24 cellular contexts compared by ENCODE assay signal in genomic region chr14:48628870-48629269, GRCh38.
DNase-seq lines count a peak whose midpoint lies in the region; ATAC-seq, FAIRE-seq and TF ChIP-seq lines count a peak whose summit lies in the region.
"Had no signal": no experiment of that assay in that cellular context is flagged by ENCODE, and none has a peak within 500 bp of the region (broad histone marks: within the 10 kb centered on the region; RNA-seq: fewer than 3 reads in every experiment).

No MANE protein-coding gene starts in this region.

- no peak overlapping the region for H3K14ac ChIP-seq in IMR-90 (replicated peaks; ENCODE audit: low read depth, low read length)

- no peak for TF ChIP-seq EP300 in HepG2 (IDR thresholded peaks at IDR 0.05; ENCODE audit: low read depth in 2 of 2, low read length in 2 of 2)
- no peak for TF ChIP-seq EP300 in HepG2 (CRISPR knock-in tag; IDR thresholded peaks at IDR 0.05; ENCODE audit: borderline replicate concordance)
- no peak for TF ChIP-seq EP300 in transverse colon (IDR thresholded peaks at IDR 0.05; ENCODE audit: low read depth)

- CTCF ChIA-PET in HepG2 (lab: Yijun Ruan, JAX; ENCODE audit: low intra/inter-chr PET ratio, low total read pairs) (no interaction called here), IMR-90 (lab: Yijun Ruan, JAX) (no interaction called here)

- H2AK5ac ChIP-seq in IMR-90 (ENCODE audit: low read depth, low read length), result no peak overlapping the region

- H3K56ac ChIP-seq in IMR-90 (ENCODE audit: extremely low read depth, insufficient read depth, low read length), result no peak overlapping the region

- no peak overlapping the region for H3K4ac ChIP-seq in IMR-90 (ENCODE audit: low read depth, low read length)

- H3K4me3 ChIP-seq in HepG2 (replicated peaks in 1 of 3; ENCODE audit: insufficient read depth in 1 of 3, low read depth in 2 of 3, low read length in 3 of 3) (no peak overlapping the region), right lobe of liver (no peak overlapping the region), IMR-90 (ENCODE audit: insufficient read depth, low read depth, low read length) (no peak overlapping the region), OCI-LY3 (ENCODE audit: low read length) (no peak overlapping the region), GM23248 (no peak overlapping the region), transverse colon (no peak overlapping the region)
- H3K4me3 ChIP-seq: BLaER1 had no signal

- no peak overlapping the region for H2BK15ac ChIP-seq in IMR-90 (ENCODE audit: low read depth, low read length)

- no peak overlapping the region for H3K23ac ChIP-seq in IMR-90 (ENCODE audit: low read depth, low read length)

- no peak for FAIRE-seq in HepG2 (lab: Jason Lieb, UNC)
- FAIRE-seq: D721Med, G401.6 had no signal

- dilution Hi-C loops in IMR-90 (cut with HindIII; ENCODE audit: low sequenced_read_pairs, unreplicated experiment), result no loop called here

- H2AK9ac ChIP-seq in IMR-90 (replicated peaks; ENCODE audit: low read depth, low read length, poor library complexity), result no peak overlapping the region

- no peak overlapping the region for H2BK20ac ChIP-seq in IMR-90 (ENCODE audit: low read depth, low read length)

- in situ Hi-C loops in HepG2 (cut with HindIII; ENCODE audit: extremely low pct_ligation_motif_present, low pct_unique_long_range_greater_than_20kb) (no loop called here), IMR-90 (cut with MboI; ENCODE audit: low sequenced_read_pairs) (no loop called here), GM23248 (cut with MboI) (no loop called here), transverse colon (cut with MboI; ENCODE audit: low pct_ligation_motif_present in 1 of 4, low pct_unique_long_range_greater_than_20kb in 1 of 4, low sequenced_read_pairs in 3 of 4) (no loop called here)

- no peak overlapping the region for H4K5ac ChIP-seq in IMR-90 (ENCODE audit: low read depth, low read length)

- intact Hi-C loops in HepG2 (cut with micrococcal nuclease; ENCODE audit: unreplicated experiment) (no loop called here), right lobe of liver (cut with DNase I) (no loop called here), IMR-90 (cut with micrococcal nuclease) (loop anchor here (10.0 kb wide), 1 partner anchor 546 kb away; no protein-coding TSS in a partner anchor), transverse colon (cut with DNase I; ENCODE audit: low total_unique reads) (no loop called here)

- ATAC-seq in HepG2 (no peak), right lobe of liver (no peak), IMR-90 (ENCODE audit: low read depth) (peak; percentile 40)

- no peaks in the 10 kb centered on the region for H3K79me1 ChIP-seq in IMR-90 (ENCODE audit: low read depth in 1 of 2, low read length in 2 of 2)

- H3K9ac ChIP-seq in HepG2 (ENCODE audit: insufficient read depth, low read depth, low read length) (no peak overlapping the region), IMR-90 (ENCODE audit: low read depth, low read length) (no peak overlapping the region), OCI-LY3 (ENCODE audit: low read length) (no peak overlapping the region), GM23248 (no peak overlapping the region)
- H3K9ac ChIP-seq: BLaER1, SK-N-SH had no signal

- H3K27me3 ChIP-seq in HepG2 (ENCODE audit: control insufficient read depth in 1 of 2, insufficient read depth in 2 of 2, low read length in 2 of 2), result no peaks in the 10 kb centered on the region
- no peaks in the 10 kb centered on the region for H3K27me3 ChIP-seq in right lobe of liver
- H3K27me3 ChIP-seq in IMR-90 (ENCODE audit: control insufficient read depth, insufficient read depth, low read length), result no peaks in the 10 kb centered on the region
- H3K27me3 ChIP-seq in OCI-LY3 (ENCODE audit: low read depth, low read length), result no peaks in the 10 kb centered on the region
- H3K27me3 ChIP-seq in GM23248 (replicated peaks; ENCODE audit: insufficient read depth), result no peaks in the 10 kb centered on the region
- H3K27me3 ChIP-seq in transverse colon, result no peaks in the 10 kb centered on the region
- H3K27me3 ChIP-seq: BLaER1 had no signal

- BruUV-seq in HepG2 (replicated peaks; lab: Mats Ljungman, UMichigan), result no TSS peak
- no TSS peak for BruUV-seq in IMR-90 (replicated peaks; lab: Mats Ljungman, UMichigan)

- TF ChIP-seq RAD21 in HepG2 (CRISPR knock-in tag; IDR thresholded peaks at IDR 0.05) (no peak), IMR-90 (IDR thresholded peaks at IDR 0.05; ENCODE audit: low read length) (no peak)

- no peak overlapping the region for H2AFZ ChIP-seq in HepG2 (ENCODE audit: low read length)
- no peak overlapping the region for H2AFZ ChIP-seq in IMR-90 (replicated peaks; ENCODE audit: low read length, poor library complexity)
- H2AFZ ChIP-seq in OCI-LY3 (ENCODE audit: low read depth, low read length), result no peak overlapping the region
- H2AFZ ChIP-seq in GM23248, result no peak overlapping the region

- H4K91ac ChIP-seq in IMR-90 (ENCODE audit: insufficient read depth, low read depth, low read length), result no peak overlapping the region

- TF ChIP-seq POLR2A in HepG2 (IDR thresholded peaks at IDR 0.05; ENCODE audit: insufficient read depth in 1 of 2, low read depth in 2 of 2, low read length in 2 of 2), result no peak
- TF ChIP-seq POLR2A in right lobe of liver (IDR thresholded peaks at IDR 0.05), result no peak
- TF ChIP-seq POLR2A in IMR-90 (IDR thresholded peaks at IDR 0.05; ENCODE audit: low read depth, low read length), result no peak
- TF ChIP-seq POLR2A in erythroblast (IDR thresholded peaks at IDR 0.05; ENCODE audit: low read length), result no peak
- no peak for TF ChIP-seq POLR2A in transverse colon (IDR thresholded peaks at IDR 0.05)

- H3K9me1 ChIP-seq in IMR-90 (ENCODE audit: insufficient read depth, low read length), result no peaks in the 10 kb centered on the region

- no peak overlapping the region for H2BK120ac ChIP-seq in IMR-90 (ENCODE audit: low read depth, low read length)

- H3F3A ChIP-seq in GM23248 (ENCODE audit: insufficient read depth), result no peaks in the 10 kb centered on the region

- no peak overlapping the region for H3K4me2 ChIP-seq in HepG2 (ENCODE audit: low read depth, low read length)
- H3K4me2 ChIP-seq in IMR-90 (ENCODE audit: low read depth, low read length), result no peak overlapping the region
- H3K4me2 ChIP-seq in OCI-LY3 (ENCODE audit: low read length), result peak overlapping the region; percentile 53
- H3K4me2 ChIP-seq in GM23248 (ENCODE audit: unreplicated experiment), result no peak overlapping the region
- H3K4me2 ChIP-seq: BLaER1, SK-N-SH had no signal

- no peak overlapping the region for H3K27ac ChIP-seq in HepG2 (ENCODE audit: extremely low read length, insufficient read depth, low read length)
- no peak overlapping the region for H3K27ac ChIP-seq in right lobe of liver
- no peak overlapping the region for H3K27ac ChIP-seq in IMR-90 (ENCODE audit: insufficient read depth, low read length)
- peak overlapping the region; percentile 37 for H3K27ac ChIP-seq in OCI-LY3 (ENCODE audit: low read length)
- H3K27ac ChIP-seq in GM23248, result no peak overlapping the region
- no peak overlapping the region for H3K27ac ChIP-seq in transverse colon
- H3K27ac ChIP-seq: BLaER1 had no signal

- H3K4me1 ChIP-seq in HepG2 (ENCODE audit: insufficient read depth, low read length) (no peaks in the 10 kb centered on the region), right lobe of liver (no peaks in the 10 kb centered on the region), IMR-90 (ENCODE audit: control insufficient read depth, insufficient read depth, low read length) (no peaks in the 10 kb centered on the region), OCI-LY3 (ENCODE audit: low read length) (peaks cover 22% of the 10 kb centered on the region), GM23248 (ENCODE audit: insufficient read depth) (no peaks in the 10 kb centered on the region), transverse colon (no peaks in the 10 kb centered on the region)
- H3K4me1 ChIP-seq: BLaER1 had no signal

- H3K36me3 ChIP-seq in HepG2 (replicated peaks in 1 of 2; ENCODE audit: control insufficient read depth in 1 of 2, insufficient read depth in 2 of 2, low read length in 2 of 2) (no peaks in the 10 kb centered on the region), right lobe of liver (no peaks in the 10 kb centered on the region), IMR-90 (ENCODE audit: control insufficient read depth, insufficient read depth, low read length) (no peaks in the 10 kb centered on the region), OCI-LY3 (replicated peaks; ENCODE audit: low read depth, low read length) (no peaks in the 10 kb centered on the region), GM23248 (ENCODE audit: low read depth) (no peaks in the 10 kb centered on the region), transverse colon (no peaks in the 10 kb centered on the region)
- H3K36me3 ChIP-seq: BLaER1 had no signal

- H4K8ac ChIP-seq in IMR-90 (ENCODE audit: low read depth in 2 of 2, low read length in 2 of 2), result no peak overlapping the region

- H4K20me1 ChIP-seq in HepG2 (ENCODE audit: insufficient read depth, low read length) (no peaks in the 10 kb centered on the region), IMR-90 (ENCODE audit: insufficient read depth, low read length) (no peaks in the 10 kb centered on the region), OCI-LY3 (ENCODE audit: insufficient read depth, low read length) (no peaks in the 10 kb centered on the region), GM23248 (ENCODE audit: insufficient read depth) (no peaks in the 10 kb centered on the region)
- H4K20me1 ChIP-seq: BLaER1 had no signal

- TF ChIP-seq CTCF in HepG2 (CRISPR knock-in tag; IDR thresholded peaks at IDR 0.05) (no peak), right lobe of liver (IDR thresholded peaks at IDR 0.05) (no peak), IMR-90 (conservative IDR thresholded peaks at IDR 0.05; ENCODE audit: low read depth, low read length) (no peak), OCI-LY3 (IDR thresholded peaks at IDR 0.05; ENCODE audit: low read depth, low read length) (no peak), transverse colon (IDR thresholded peaks at IDR 0.05) (no peak)

- H3K79me2 ChIP-seq in HepG2 (ENCODE audit: insufficient read depth, low read length), result no peaks in the 10 kb centered on the region
- H3K79me2 ChIP-seq in OCI-LY3 (ENCODE audit: low read length), result no peaks in the 10 kb centered on the region
- H3K79me2 ChIP-seq in GM23248 (ENCODE audit: insufficient read depth), result no peaks in the 10 kb centered on the region

- no peak for DNase-seq in HepG2 (ENCODE audit: low spot score)
- no peak for DNase-seq in right lobe of liver
- DNase-seq in IMR-90, result peak; percentile 28
- DNase-seq in GM23248, result no peak
- no peak for DNase-seq in erythroblast (lab: John Stamatoyannopoulos, UW)
- no peak for DNase-seq in transverse colon
- DNase-seq in islet precursor cell, result no peak
- DNase-seq: 8988T; CD8-positive, alpha-beta memory T cell; DMS79 treated with DMSO at 0.1 percent for 48 hours; HCEC 1CT; NCI-H1436; NCI-H2029; NCI-H2171 treated with DMSO at 0.1 percent for 48 hours; NCI-H446 treated with DMSO at 0.1 percent for 48 hours; NCI-H748 treated with DMSO at 0.1 percent for 48 hours; SHP77; SK-N-SH; T-helper 1 cell; T1000 had no signal

- H3K9me3 ChIP-seq in HepG2 (ENCODE audit: low read length) (peaks cover 39% of the 10 kb centered on the region), right lobe of liver (no peaks in the 10 kb centered on the region), IMR-90 (ENCODE audit: control insufficient read depth, insufficient read depth, low read length) (no peaks in the 10 kb centered on the region), OCI-LY3 (ENCODE audit: insufficient read depth, low read length) (no peaks in the 10 kb centered on the region), GM23248 (ENCODE audit: low read depth) (no peaks in the 10 kb centered on the region), transverse colon (no peaks in the 10 kb centered on the region)
- H3K9me3 ChIP-seq: BLaER1, SK-N-SH had no signal

- H2BK5ac ChIP-seq in IMR-90 (ENCODE audit: low read depth, low read length, poor library complexity, severe bottlenecking), result no peak overlapping the region

- peak overlapping the region; percentile 44; the same call in 1 of the 2 replicates for H3K18ac ChIP-seq in IMR-90 (ENCODE audit: low read depth, low read length)

- no peaks in the 10 kb centered on the region for H3K9me2 ChIP-seq in GM23248 (ENCODE audit: insufficient read depth)
- H3K9me2 ChIP-seq: SK-N-SH had no signal

- POLR2A ChIA-PET in HepG2 (lab: Yijun Ruan, JAX), result no interaction called here
- POLR2A ChIA-PET in IMR-90 (lab: Charles Lee; ENCODE audit: unreplicated experiment), result no interaction called here
